Comparison of ENCODE assay signal across 20 cellular contexts in the genomic region with DNA sequence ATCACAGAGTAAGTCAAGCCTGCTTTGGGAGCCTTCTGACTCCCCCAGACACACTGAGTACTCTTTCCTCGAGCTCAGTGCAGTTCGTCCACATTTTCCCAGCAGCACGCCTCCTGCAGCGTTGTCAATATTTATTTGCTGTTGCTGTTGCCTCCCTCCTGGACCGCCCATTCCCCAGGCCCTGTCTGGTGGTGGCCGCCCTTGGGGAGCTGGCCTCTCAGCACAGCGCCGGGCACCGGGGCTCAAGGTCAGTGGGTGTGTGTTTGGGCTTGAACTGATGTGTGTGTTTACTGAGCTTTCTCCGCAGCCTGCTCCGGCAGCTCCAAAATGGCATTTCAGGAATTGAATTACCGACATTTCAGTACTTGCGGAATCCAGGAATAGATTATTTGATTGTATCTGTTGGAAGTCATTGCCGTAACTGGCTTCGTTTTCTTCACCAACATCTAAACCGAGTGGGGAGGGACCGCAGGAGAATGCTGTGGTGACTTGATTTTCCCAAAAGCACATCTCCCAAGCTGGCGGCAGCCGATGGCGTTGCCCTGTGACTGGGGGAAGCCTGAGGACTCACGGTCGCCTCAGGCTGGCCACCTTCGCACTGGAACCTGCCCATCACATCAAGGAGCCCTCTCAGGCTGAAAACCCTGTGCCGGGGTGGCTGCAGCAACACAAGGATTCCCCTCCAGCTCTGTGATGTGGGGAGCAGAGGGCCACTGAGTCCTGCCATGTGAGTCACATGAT.
DNase-seq lines count a peak whose midpoint lies in the region; ATAC-seq, FAIRE-seq and TF ChIP-seq lines count a peak whose summit lies in the region.
"Had no signal": no experiment of that assay in that cellular context is flagged by ENCODE, and none has a peak within 500 bp of the region (broad histone marks: within the 10 kb centered on the region; RNA-seq: fewer than 3 reads in every experiment).

No MANE protein-coding gene starts in this region.

- POLR2A ChIA-PET in K562 (lab: Yijun Ruan, JAX), result interaction anchor here (0.6 kb wide), 1 partner anchor 62 kb away, joined by 3 read pairs; no protein-coding TSS in a partner anchor
- POLR2A ChIA-PET in activated CD4-positive, alpha-beta memory T cell treated with anti-CD3 and anti-CD28 coated beads, Interleukin-2, amount 10 ng/mL, durations not matched to agents 7 days and 5 days (lab: Charles Lee), result interaction anchor here (0.8 kb wide), 1 partner anchor 14 kb away, joined by 3 read pairs; no protein-coding TSS in a partner anchor

- no peak overlapping the region for H2BK5ac ChIP-seq in trophoblast cell (ENCODE audit: low read depth, low read length, poor library complexity)

- peaks cover 15% of the 10 kb centered on the region for H4K20me1 ChIP-seq in K562 (replicated peaks; ENCODE audit: control insufficient read depth, insufficient read depth, low read length)

- no peaks in the 10 kb centered on the region for H3K79me1 ChIP-seq in trophoblast cell (ENCODE audit: low read length)

- CTCF ChIA-PET in K562 (lab: Yijun Ruan, JAX; ENCODE audit: low intra/inter-chr PET ratio), result no interaction called here
- CTCF ChIA-PET in activated CD4-positive, alpha-beta memory T cell treated with anti-CD3 and anti-CD28 coated beads, Interleukin-2, amount 10 ng/mL, durations not matched to agents 7 days and 5 days (lab: Charles Lee), result no interaction called here

- no peak overlapping the region for H3K18ac ChIP-seq in trophoblast cell (ENCODE audit: low read length)

- H3K36me3 ChIP-seq in K562 (ENCODE audit: control insufficient read depth, insufficient read depth, low read length), result no peaks in the 10 kb centered on the region; the same call in 2 of the 3 replicates
- H3K36me3 ChIP-seq in liver (ENCODE audit: control insufficient read depth in 4 of 4, insufficient read depth in 3 of 4, low read depth in 1 of 4, low read length in 3 of 4), result no peaks in the 10 kb centered on the region
- H3K36me3 ChIP-seq in trophoblast cell (ENCODE audit: control insufficient read depth in 1 of 2, insufficient read depth in 2 of 2, low read length in 2 of 2), result no peaks in the 10 kb centered on the region

- no TSS peak for BruUV-seq in K562 (replicated peaks; lab: Mats Ljungman, UMichigan)

- H3K4me2 ChIP-seq in K562 (ENCODE audit: insufficient read depth, low read length) (0 out of 2 replicates have a peak overlapping the region, but pooled peaks have one; percentile 63), trophoblast cell (ENCODE audit: low read length) (no peak overlapping the region)
- H3K4me2 ChIP-seq: A549 had no signal

- H3K4ac ChIP-seq in trophoblast cell (ENCODE audit: low read depth, low read length), result no peak overlapping the region

- no peak overlapping the region for H3K4me3 ChIP-seq in K562
- no peak overlapping the region for H3K4me3 ChIP-seq in liver (ENCODE audit: low read depth in 1 of 3, low read length in 3 of 3)
- H3K4me3 ChIP-seq in trophoblast cell (ENCODE audit: low read depth, low read length), result no peak overlapping the region
- H3K4me3 ChIP-seq: A549 had no signal

- intact Hi-C loops in K562 (cut with micrococcal nuclease), result no loop called here

- TF ChIP-seq CTCF in K562 (IDR thresholded peaks at IDR 0.05 in 2 of 3, conservative IDR thresholded peaks at IDR 0.05 in 1 of 3; ENCODE audit: insufficient read depth in 2 of 3, low read depth in 1 of 3, low read length in 3 of 3) (no peak), liver (IDR thresholded peaks at IDR 0.05; ENCODE audit: low read depth, low read length, missing input control) (no peak)

- H3K9ac ChIP-seq in K562 (ENCODE audit: insufficient read depth in 1 of 2, low read depth in 2 of 2, low read length in 2 of 2) (peak overlapping the region; percentile 60 to 90; a peak in 3 of 4 replicates), liver (ENCODE audit: low read depth in 1 of 2, low read length in 2 of 2) (no peak overlapping the region), trophoblast cell (ENCODE audit: low read length) (no peak overlapping the region)

- no peak overlapping the region for H3K23ac ChIP-seq in trophoblast cell (ENCODE audit: low read length)

- H3K4me1 Mint-ChIP-seq in activated CD4-positive, alpha-beta memory T cell treated with anti-CD3 and anti-CD28 coated beads, Interleukin-2, amount 10 ng/mL, durations not matched to agents 7 days and 5 days, result no peaks in the 10 kb centered on the region

- H3K4me1 ChIP-seq in K562 (replicated peaks in 1 of 2; ENCODE audit: control insufficient read depth in 2 of 2, insufficient read depth in 2 of 2, low read length in 2 of 2) (peaks cover 21 to 80% of the 10 kb centered on the region in 2 experiments; a peak in 4 of 5 replicates), liver (ENCODE audit: control insufficient read depth in 4 of 4, insufficient read depth in 4 of 4, low read length in 3 of 4) (peaks cover 21 to 65% (median 51%) of the 10 kb centered on the region in 4 donors), trophoblast cell (ENCODE audit: control insufficient read depth in 1 of 2, insufficient read depth in 2 of 2, low read length in 2 of 2) (peaks cover 0 to 4% of the 10 kb centered on the region in 2 experiments)
- H3K4me1 ChIP-seq: A549 had no signal

- H4K8ac ChIP-seq in trophoblast cell (ENCODE audit: low read depth, low read length), result no peak overlapping the region

- H3K9me3 ChIP-seq in K562 (replicated peaks; ENCODE audit: control insufficient read depth, insufficient read depth, low read depth, low read length) (no peaks in the 10 kb centered on the region), liver (ENCODE audit: control insufficient read depth in 4 of 4, low read length in 3 of 4) (no peaks in the 10 kb centered on the region), trophoblast cell (ENCODE audit: insufficient read depth, low read depth, low read length) (peaks cover 4% of the 10 kb centered on the region)
- H3K9me3 ChIP-seq: A549 had no signal

- no peak for ATAC-seq in K562
- ATAC-seq in HG03097 (IDR thresholded peaks at IDR 0.05; ENCODE audit: low FRiP score, unreplicated experiment), result no peak
- ATAC-seq: A549 had no signal

- H3K36me3 Mint-ChIP-seq in activated CD4-positive, alpha-beta memory T cell treated with anti-CD3 and anti-CD28 coated beads, Interleukin-2, amount 10 ng/mL, durations not matched to agents 7 days and 5 days (ENCODE audit: low read depth), result no peaks in the 10 kb centered on the region

- TF ChIP-seq RAD21 in K562 (CRISPR knock-in tag; conservative IDR thresholded peaks at IDR 0.05 in 1 of 2, IDR thresholded peaks at IDR 0.05 in 1 of 2), result no peak
- peak; percentile 53 to 74 for TF ChIP-seq RAD21 in liver (IDR thresholded peaks at IDR 0.05)

- no peak overlapping the region for H2AK5ac ChIP-seq in trophoblast cell (ENCODE audit: low read length)

- no peaks in the 10 kb centered on the region for H3K27me3 Mint-ChIP-seq in activated CD4-positive, alpha-beta memory T cell treated with anti-CD3 and anti-CD28 coated beads, Interleukin-2, amount 10 ng/mL, durations not matched to agents 7 days and 5 days

- H2BK12ac ChIP-seq in trophoblast cell (ENCODE audit: low read length), result no peak overlapping the region

- no peak overlapping the region for H3K14ac ChIP-seq in trophoblast cell (ENCODE audit: low read length)

- H2AFZ ChIP-seq in K562 (ENCODE audit: low read depth, low read length) (no peak overlapping the region), trophoblast cell (ENCODE audit: insufficient read depth, low read length, poor library complexity) (no peak overlapping the region)

- DNase-seq in HuH-7.5 (ENCODE audit: low spot score) (peak; percentile 63), K562 (ENCODE audit: extremely low read depth in 1 of 4, low spot score in 3 of 4) (no peak), trophoblast cell (peak; percentile 70 to 88), NCI-H2196 (lab: John Stamatoyannopoulos, UW; ENCODE audit: unreplicated experiment) (no peak), iPS-NIHi7 (ENCODE audit: extremely low spot score) (no peak)
- no peak for DNase-seq in activated CD4-positive, alpha-beta memory T cell treated with anti-CD3 and anti-CD28 coated beads, Interleukin-2, amount 10 ng/mL, durations not matched to agents 7 days and 5 days
- DNase-seq: COR-L47; KG1; NCI-H1092; NCI-H1694; NCI-H2107; NCI-H345; NCI-H526 treated with DMSO at 0.1 percent for 48 hours; NK-92 treated with Interleukin-12 subunit alpha and Interleukin-12 subunit beta, amount 100 ng/mL, for 24 hours had no signal

- in situ Hi-C loops in K562 (cut with MboI), result no loop called here

- no peak overlapping the region for H2BK120ac ChIP-seq in trophoblast cell (ENCODE audit: insufficient read depth, low read length, poor library complexity)

- no peak overlapping the region for H3K27ac Mint-ChIP-seq in activated CD4-positive, alpha-beta memory T cell treated with anti-CD3 and anti-CD28 coated beads, Interleukin-2, amount 10 ng/mL, durations not matched to agents 7 days and 5 days

- 86% methylated on average over 24 of the region's 24 CpGs for WGBS in K562 (ENCODE audit: insufficient coverage, low coverage, missing lambda C conversion rate)
- WGBS in liver, result 44% methylated on average over 24 of the region's 24 CpGs
- no CpG with 5 or more reads among the region's 24 CpGs for WGBS in trophoblast cell (ENCODE audit: extremely low coverage, insufficient coverage, insufficient read length)

- no peak overlapping the region for H3K4me3 Mint-ChIP-seq in activated CD4-positive, alpha-beta memory T cell treated with anti-CD3 and anti-CD28 coated beads, Interleukin-2, amount 10 ng/mL, durations not matched to agents 7 days and 5 days
- H3K4me3 Mint-ChIP-seq: CD14-positive monocyte had no signal

- TF ChIP-seq EP300 in K562 (IDR thresholded peaks at IDR 0.05; ENCODE audit: low read length), result no peak

- no peak overlapping the region for H4K91ac ChIP-seq in trophoblast cell (ENCODE audit: low read depth, low read length)

- no peaks in the 10 kb centered on the region for H3K27me3 ChIP-seq in K562 (ENCODE audit: control insufficient read depth in 2 of 2, insufficient read depth in 2 of 2, low read length in 2 of 2)
- no peaks in the 10 kb centered on the region for H3K27me3 ChIP-seq in liver (ENCODE audit: control insufficient read depth in 4 of 4, insufficient read depth in 4 of 4, low read length in 3 of 4)
- no peaks in the 10 kb centered on the region for H3K27me3 ChIP-seq in trophoblast cell (ENCODE audit: insufficient read depth, low read length)

- no peak for TF ChIP-seq POLR2A in K562 (conservative IDR thresholded peaks at IDR 0.05)

- H4K12ac ChIP-seq in trophoblast cell (ENCODE audit: low read depth, low read length), result no peak overlapping the region

- H3K79me2 ChIP-seq in K562 (ENCODE audit: control insufficient read depth, insufficient read depth, low read length) (peaks cover 41% of the 10 kb centered on the region), trophoblast cell (ENCODE audit: control insufficient read depth, insufficient read depth, low read length, poor library complexity) (no peaks in the 10 kb centered on the region)

- H3K9me1 ChIP-seq in K562 (ENCODE audit: control insufficient read depth, insufficient read depth, low read length), result peaks cover 10% of the 10 kb centered on the region

- no peak overlapping the region; the same call in 2 of the 3 replicates for H3K27ac ChIP-seq in K562 (ENCODE audit: extremely low read depth, low read depth, low read length)
- H3K27ac ChIP-seq in liver (ENCODE audit: low read depth in 1 of 2, low read length in 2 of 2), result peak overlapping the region; percentile 5 to 51
- H3K27ac ChIP-seq in trophoblast cell (ENCODE audit: low read depth, low read length), result no peak overlapping the region

- no peaks in the 10 kb centered on the region for H3K9me3 Mint-ChIP-seq in activated CD4-positive, alpha-beta memory T cell treated with anti-CD3 and anti-CD28 coated beads, Interleukin-2, amount 10 ng/mL, durations not matched to agents 7 days and 5 days
- H3K9me3 Mint-ChIP-seq: CD14-positive monocyte had no signal

- FAIRE-seq in K562 (lab: Jason Lieb, UNC), result no peak
- FAIRE-seq: A549, GM18507, H54 had no signal

Comparison
In these comparisons a context has a peak if more than half of its experiments do, and no peak if none do; other contexts are left out.
1. DNase-seq: peak in HuH-7.5 (single experiment) and trophoblast cell (2 of 2); none in K562 (0 of 4), NCI-H2196 (single experiment), iPS-NIHi7 (single experiment) and activated CD4-positive, alpha-beta memory T cell treated with anti-CD3 and anti-CD28 coated beads, Interleukin-2, amount 10 ng/mL, durations not matched to agents 7 days and 5 days (single experiment).
2. H3K27ac ChIP-seq: peak in liver (2 of 2); none in K562 (single experiment) and trophoblast cell (single experiment).
3. H3K9ac ChIP-seq: peak in K562 (2 of 2); none in liver (0 of 2) and trophoblast cell (single experiment).